12 cellular contexts compared by ENCODE assay signal in genomic region chr5:20572560-20572959, GRCh38.
DNase-seq lines count a peak whose midpoint lies in the region; ATAC-seq and TF ChIP-seq lines count a peak whose summit lies in the region.
"Had no signal": no experiment of that assay in that cellular context is flagged by ENCODE, and none has a peak within 500 bp of the region (broad histone marks: within the 10 kb centered on the region; RNA-seq: fewer than 3 reads in every experiment).

No MANE protein-coding gene starts in this region.

- no peak overlapping the region for H2AFZ ChIP-seq in OCI-LY3 (ENCODE audit: low read depth, low read length)

- H3K9ac ChIP-seq in OCI-LY3 (ENCODE audit: low read length): no peak overlapping the region

- TF ChIP-seq CTCF in MCF 10A (IDR thresholded peaks at IDR 0.05; ENCODE audit: unreplicated experiment) (peak; percentile 39), breast epithelium (IDR thresholded peaks at IDR 0.05) (no peak), OCI-LY3 (IDR thresholded peaks at IDR 0.05; ENCODE audit: low read depth, low read length) (peak; percentile 47)

- H3K36me3 Mint-ChIP-seq in MCF 10A (ENCODE audit: insufficient read depth, unreplicated experiment): no peaks in the 10 kb centered on the region
- H3K36me3 Mint-ChIP-seq in activated naive CD4-positive, alpha-beta T cell treated with anti-CD3 and anti-CD28 coated beads for 36 hours (ENCODE audit: low read depth): no peaks in the 10 kb centered on the region
- H3K36me3 Mint-ChIP-seq: naive B cell had no signal

- no peak for ATAC-seq in HG02623 (IDR thresholded peaks at IDR 0.05; ENCODE audit: unreplicated experiment)
- ATAC-seq: T-helper 17 cell had no signal

- TF ChIP-seq POLR2A in breast epithelium (IDR thresholded peaks at IDR 0.05): no peak

- POLR2A ChIA-PET in MCF 10A (lab: Yijun Ruan, JAX): interaction anchor here (0.6 kb wide), 1 partner anchor 818 kb away, joined by 3 read pairs; no protein-coding TSS in a partner anchor

- peak overlapping the region; percentile 13; the same call in 1 of the 2 replicates for H3K4me2 ChIP-seq in OCI-LY3 (ENCODE audit: low read length)

- H3K9me3 Mint-ChIP-seq in MCF 10A (ENCODE audit: unreplicated experiment): no peaks in the 10 kb centered on the region
- no peaks in the 10 kb centered on the region for H3K9me3 Mint-ChIP-seq in activated naive CD4-positive, alpha-beta T cell treated with anti-CD3 and anti-CD28 coated beads for 36 hours

- no TSS peak for BruUV-seq in MCF 10A (replicated peaks; lab: Mats Ljungman, UMichigan)

- no peaks in the 10 kb centered on the region for H4K20me1 ChIP-seq in OCI-LY3 (ENCODE audit: insufficient read depth, low read length)

- peaks cover 15% of the 10 kb centered on the region for H3K4me1 Mint-ChIP-seq in MCF 10A (ENCODE audit: insufficient read depth, unreplicated experiment)
- no peaks in the 10 kb centered on the region for H3K4me1 Mint-ChIP-seq in activated naive CD4-positive, alpha-beta T cell treated with anti-CD3 and anti-CD28 coated beads for 36 hours (ENCODE audit: low read depth)
- H3K4me1 Mint-ChIP-seq: naive B cell, T-helper 17 cell had no signal

- H3K27ac ChIP-seq in breast epithelium: no peak overlapping the region
- no peak overlapping the region for H3K27ac ChIP-seq in OCI-LY3 (ENCODE audit: low read length)

- intact Hi-C loops in MCF 10A (cut with micrococcal nuclease): loop anchor here (1.0 kb wide), 1 partner anchor 777 kb away; no protein-coding TSS in a partner anchor
- intact Hi-C loops in breast epithelium (cut with DNase I; ENCODE audit: low total_unique reads): no loop called here
- intact Hi-C loops in activated naive CD4-positive, alpha-beta T cell treated with anti-CD3 and anti-CD28 coated beads for 36 hours (cut with micrococcal nuclease): no loop called here

- H3K27ac Mint-ChIP-seq in MCF 10A (ENCODE audit: low read depth, unreplicated experiment): no peak overlapping the region
- H3K27ac Mint-ChIP-seq in activated naive CD4-positive, alpha-beta T cell treated with anti-CD3 and anti-CD28 coated beads for 36 hours: no peak overlapping the region
- H3K27ac Mint-ChIP-seq: naive B cell, T-helper 17 cell had no signal

- H3K36me3 ChIP-seq in breast epithelium (no peaks in the 10 kb centered on the region), OCI-LY3 (replicated peaks; ENCODE audit: low read depth, low read length) (no peaks in the 10 kb centered on the region)

- no peaks in the 10 kb centered on the region for H3K4me1 ChIP-seq in breast epithelium
- peaks cover 15% of the 10 kb centered on the region for H3K4me1 ChIP-seq in OCI-LY3 (ENCODE audit: low read length)

- peak; percentile 88 for DNase-seq in MCF 10A (ENCODE audit: unreplicated experiment)
- DNase-seq in breast epithelium (ENCODE audit: low spot score in 2 of 2): no peak
- DNase-seq in dedifferentiated amniotic fluid mesenchymal stem cell (ENCODE audit: extremely low spot score): peak; percentile 76
- no peak for DNase-seq in ecto neural progenitor cell (ENCODE audit: low spot score)
- no peak for DNase-seq in stimulated activated CD4-positive, alpha-beta T cell treated with anti-CD3 and anti-CD28 coated beads, Interleukin-2, amount 100 ng/mL, for 48 hours
- DNase-seq in activated naive CD4-positive, alpha-beta T cell treated with anti-CD3 and anti-CD28 coated beads for 36 hours: no peak
- DNase-seq: activated effector memory CD4-positive, alpha-beta T cell treated with anti-CD3 and anti-CD28 coated beads, Interleukin-2, amount 50 U/mL, for 16 hours; naive B cell; NCI-H1048; T-helper 17 cell had no signal

- H3K27me3 Mint-ChIP-seq in MCF 10A (ENCODE audit: insufficient read depth, unreplicated experiment): no peaks in the 10 kb centered on the region
- no peaks in the 10 kb centered on the region for H3K27me3 Mint-ChIP-seq in activated naive CD4-positive, alpha-beta T cell treated with anti-CD3 and anti-CD28 coated beads for 36 hours (ENCODE audit: low read depth)
- H3K27me3 Mint-ChIP-seq: naive B cell, T-helper 17 cell had no signal

- no peaks in the 10 kb centered on the region for H3K27me3 ChIP-seq in breast epithelium
- H3K27me3 ChIP-seq in OCI-LY3 (ENCODE audit: low read depth, low read length): no peaks in the 10 kb centered on the region

- H3K9me3 ChIP-seq in breast epithelium (no peaks in the 10 kb centered on the region), OCI-LY3 (ENCODE audit: insufficient read depth, low read length) (no peaks in the 10 kb centered on the region)

- H3K4me3 ChIP-seq in breast epithelium: no peak overlapping the region
- H3K4me3 ChIP-seq in OCI-LY3 (ENCODE audit: low read length): no peak overlapping the region

- H3K79me2 ChIP-seq in OCI-LY3 (ENCODE audit: low read length): no peaks in the 10 kb centered on the region

- H3K4me3 Mint-ChIP-seq in MCF 10A (ENCODE audit: unreplicated experiment): no peak overlapping the region
- H3K4me3 Mint-ChIP-seq in activated naive CD4-positive, alpha-beta T cell treated with anti-CD3 and anti-CD28 coated beads for 36 hours: no peak overlapping the region
- H3K4me3 Mint-ChIP-seq: naive B cell, T-helper 17 cell had no signal

- CTCF ChIA-PET in MCF 10A (lab: Yijun Ruan, JAX): interaction anchor here (0.6 to 1.3 kb wide), 3 partner anchors 342 to 859 kb away, joined by 3 read pairs; no protein-coding TSS in a partner anchor
- CTCF ChIA-PET in activated naive CD4-positive, alpha-beta T cell treated with anti-CD3 and anti-CD28 coated beads for 36 hours (lab: Charles Lee): no interaction called here

Comparison
In these comparisons a context has a peak if more than half of its experiments do, and no peak if none do; other contexts are left out.
1. DNase-seq: peak in MCF 10A (single experiment) and dedifferentiated amniotic fluid mesenchymal stem cell (single experiment); none in breast epithelium (0 of 2), ecto neural progenitor cell (single experiment), stimulated activated CD4-positive, alpha-beta T cell treated with anti-CD3 and anti-CD28 coated beads, Interleukin-2, amount 100 ng/mL, for 48 hours (0 of 2) and activated naive CD4-positive, alpha-beta T cell treated with anti-CD3 and anti-CD28 coated beads for 36 hours (single experiment).
2. CTCF ChIP-seq: peak in MCF 10A (single experiment) and OCI-LY3 (single experiment); none in breast epithelium (0 of 3).